ENCODE assay signal across 1 cellular context in genomic region chr6:33313709-33314514, GRCh38.
TF ChIP-seq lines count a peak whose summit lies in the region.

Gene TAPBP (minus strand): TSS chr6:33314078. CDS start chr6:33314041, 37 bp downstream.

TF ChIP-seq in HepG2, 621 proteins besides CTCF, POLR2A, EP300 and RAD21 (continued from another document and continues in another):
- TF ChIP-seq PREB (CRISPR knock-in tag; IDR thresholded peaks at IDR 0.05) (no peak), TSC22D2 (CRISPR knock-in tag; IDR thresholded peaks at IDR 0.05; ENCODE audit: borderline replicate concordance) (0 out of 2 replicates have a peak, but pooled peaks have one; percentile 44), IRF1 (CRISPR knock-in tag; IDR thresholded peaks at IDR 0.05; ENCODE audit: low read depth) (peak; percentile 100), EED (CRISPR knock-in tag; IDR thresholded peaks at IDR 0.05) (peak; percentile 66; the same call in 1 of the 2 replicates), NR1H2 (CRISPR knock-in tag; IDR thresholded peaks at IDR 0.05; ENCODE audit: borderline replicate concordance, low read depth) (no peak), SP140L (CRISPR knock-in tag; IDR thresholded peaks at IDR 0.05; ENCODE audit: borderline replicate concordance) (no peak), MIER2 (CRISPR knock-in tag; IDR thresholded peaks at IDR 0.05) (no peak), HOXA5 (CRISPR knock-in tag; IDR thresholded peaks at IDR 0.05) (no peak), CEBPB (IDR thresholded peaks at IDR 0.05; ENCODE audit: borderline replicate concordance, low read depth, low read length) (peak; percentile 8; the same call in 1 of the 2 replicates), SAP130 (CRISPR knock-in tag; IDR thresholded peaks at IDR 0.05; ENCODE audit: low read depth) (peak; percentile 79), YEATS4 (CRISPR knock-in tag; IDR thresholded peaks at IDR 0.05; ENCODE audit: borderline replicate concordance) (peak; percentile 85), ZNF761 (CRISPR knock-in tag; conservative IDR thresholded peaks at IDR 0.05) (no peak), ZBTB20 (CRISPR knock-in tag; IDR thresholded peaks at IDR 0.05; ENCODE audit: borderline replicate concordance, low read depth) (peak; percentile 66; the same call in 1 of the 2 replicates), ZNF335 (CRISPR knock-in tag; IDR thresholded peaks at IDR 0.05) (no peak; the same call in none of the 2 replicates), ZNF484 (CRISPR knock-in tag; IDR thresholded peaks at IDR 0.05; ENCODE audit: borderline replicate concordance, low read depth) (no peak), GTF2F1 (IDR thresholded peaks at IDR 0.05; ENCODE audit: low read length) (0 out of 2 replicates have a peak, but pooled peaks have one; percentile 31), KLF6 (CRISPR knock-in tag; IDR thresholded peaks at IDR 0.05) (0 out of 2 replicates have a peak, but pooled peaks have one; percentile 39), NFKBIZ (CRISPR knock-in tag; IDR thresholded peaks at IDR 0.05) (0 out of 2 replicates have a peak, but pooled peaks have one; percentile 25), NBN (conservative IDR thresholded peaks at IDR 0.05) (no peak), ATAD3A (CRISPR knock-in tag; IDR thresholded peaks at IDR 0.05) (no peak; the same call in 1 of the 2 replicates), PAWR (CRISPR knock-in tag; IDR thresholded peaks at IDR 0.05; ENCODE audit: borderline replicate concordance) (no peak), SOX6 (IDR thresholded peaks at IDR 0.05) (no peak), SOX6 (CRISPR knock-in tag; IDR thresholded peaks at IDR 0.05) (peak; percentile 33), USF2 (IDR thresholded peaks at IDR 0.05; ENCODE audit: low read depth, low read length) (no peak), USF2 (CRISPR knock-in tag; IDR thresholded peaks at IDR 0.05; ENCODE audit: borderline replicate concordance) (no peak), MEIS1 (CRISPR knock-in tag; IDR thresholded peaks at IDR 0.05; ENCODE audit: borderline replicate concordance) (0 out of 2 replicates have a peak, but pooled peaks have one; percentile 67), HOXA3 (CRISPR knock-in tag; IDR thresholded peaks at IDR 0.05) (peak; percentile 20; the same call in 1 of the 2 replicates), ZNF574 (CRISPR knock-in tag; IDR thresholded peaks at IDR 0.05) (peak; percentile 60), ZNF510 (CRISPR knock-in tag; IDR thresholded peaks at IDR 0.05; ENCODE audit: low read depth) (no peak), MED1 (CRISPR knock-in tag; IDR thresholded peaks at IDR 0.05) (peak; percentile 46; the same call in 1 of the 2 replicates), ZNF318 (CRISPR knock-in tag; IDR thresholded peaks at IDR 0.05) (peak; percentile 80; the same call in 1 of the 2 replicates), ZXDC (CRISPR knock-in tag; IDR thresholded peaks at IDR 0.05) (peak; percentile 80; the same call in 1 of the 2 replicates), ZNF747 (CRISPR knock-in tag; IDR thresholded peaks at IDR 0.05; ENCODE audit: borderline replicate concordance) (no peak; the same call in 1 of the 2 replicates), ZBTB25 (CRISPR knock-in tag; IDR thresholded peaks at IDR 0.05) (peak; percentile 63; the same call in 1 of the 2 replicates), MEIS2 (CRISPR knock-in tag; IDR thresholded peaks at IDR 0.05) (peak; percentile 54; the same call in 1 of the 2 replicates), ZNF3 (CRISPR knock-in tag; IDR thresholded peaks at IDR 0.05) (no peak), IRX3 (CRISPR knock-in tag; IDR thresholded peaks at IDR 0.05; ENCODE audit: borderline replicate concordance, low read depth) (0 out of 2 replicates have a peak, but pooled peaks have one; percentile 60), ZNF430 (CRISPR knock-in tag; IDR thresholded peaks at IDR 0.05) (peak; percentile 86), NFYC (CRISPR knock-in tag; IDR thresholded peaks at IDR 0.05) (no peak), MXD1 (CRISPR knock-in tag; IDR thresholded peaks at IDR 0.05) (0 out of 2 replicates have a peak, but pooled peaks have one; percentile 42), ZNF879 (CRISPR knock-in tag; IDR thresholded peaks at IDR 0.05) (0 out of 2 replicates have a peak, but pooled peaks have one; percentile 47), ZNF891 (CRISPR knock-in tag; IDR thresholded peaks at IDR 0.05) (peak; percentile 64)
